In the genomic region with DNA sequence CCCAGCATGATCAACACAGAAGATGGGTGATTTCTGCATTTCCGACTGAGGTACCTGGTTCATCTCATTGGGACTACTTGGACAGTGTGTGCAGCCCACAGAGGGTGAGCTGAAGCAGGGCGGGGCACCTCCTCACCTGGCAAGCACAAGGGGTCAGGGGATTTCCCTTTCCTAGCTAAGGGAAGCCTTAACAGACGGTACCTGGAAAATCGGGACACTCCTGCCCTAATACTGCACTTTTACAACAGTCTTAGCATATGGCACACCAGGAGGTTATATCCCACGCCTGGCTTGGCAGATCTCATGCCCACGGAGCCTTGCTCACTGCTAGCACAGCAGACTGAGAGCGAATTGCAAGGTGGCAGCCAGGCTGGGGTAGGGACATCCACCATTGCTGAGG, we compare ENCODE assay signal across 32 cellular contexts.
"Had no signal": no experiment of that assay in that cellular context is flagged by ENCODE, and none has a peak within 500 bp of the region (broad histone marks: within the 10 kb centered on the region; RNA-seq: fewer than 3 reads in every experiment).

No MANE protein-coding gene starts in this region.

- H3K27me3 ChIP-seq: adrenal gland, body of pancreas, brain microvascular endothelial cell, breast epithelium had no signal

- H3K36me3 ChIP-seq: adrenal gland, brain microvascular endothelial cell, breast epithelium had no signal

- ATAC-seq: activated CD8-positive, alpha-beta T cell treated with anti-CD3 and anti-CD28 coated beads for 36 hours; activated naive CD4-positive, alpha-beta T cell treated with anti-CD3 and anti-CD28 coated beads, Interleukin-2, amount 50 U/mL, for 72 hours; activated T-cell treated with anti-CD3 and anti-CD28 coated beads, Interleukin-2, amount 50 U/mL, for 4 hours; activated T-cell treated with anti-CD3 and anti-CD28 coated beads, Interleukin-2, amount 50 U/mL, for 72 hours; activated T-helper 17 cell treated with anti-CD3 and anti-CD28 coated beads, Interleukin-2, amount 50 U/mL, for 72 hours; body of pancreas had no signal

- H3K4me1 ChIP-seq: adrenal gland, body of pancreas, breast epithelium had no signal

- H3K27ac ChIP-seq: adrenal gland, body of pancreas, brain microvascular endothelial cell, breast epithelium, VCaP had no signal

- H3K9me3 ChIP-seq: adrenal gland, breast epithelium had no signal

- DNase-seq: activated B cell treated with CpG ODN at 0.5 μM for 24 hours; activated CD4-positive, alpha-beta memory T cell treated with anti-CD3 and anti-CD28 coated beads for 36 hours; activated CD4-positive, alpha-beta T cell treated with anti-CD3 and anti-CD28 coated beads for 4 hours; activated CD4-positive, alpha-beta T cell treated with anti-CD3 and anti-CD28 coated beads, Interleukin-2, amount 10 ng/mL, durations not matched to agents 24 days and 14 days; activated CD4-positive, alpha-beta T cell treated with anti-CD3 and anti-CD28 coated beads, Interleukin-2, amount 50 U/mL, for 1 hour; activated CD4-positive, alpha-beta T cell treated with anti-CD3 and anti-CD28 coated beads, Interleukin-2, amount 50 U/mL, for 4 hours; activated CD4-positive, CD25-positive, alpha-beta regulatory T cell treated with anti-CD3 and anti-CD28 coated beads, Interleukin-2, amount 50 U/mL, for 72 hours; activated CD8-positive, alpha-beta memory T cell treated with anti-CD3 and anti-CD28 coated beads, Interleukin-2, amount 50 U/mL, for 4 hours; activated CD8-positive, alpha-beta T cell treated with anti-CD3 and anti-CD28 coated beads for 36 hours; activated effector memory CD4-positive, alpha-beta T cell treated with anti-CD3 and anti-CD28 coated beads, Interleukin-2, amount 50 U/mL, for 16 hours; activated gamma-delta T cell treated with Interleukin-2 at 50 U/mL for 16 hours; activated naive CD4-positive, alpha-beta T cell; activated naive CD4-positive, alpha-beta T cell treated with anti-CD3 and anti-CD28 coated beads for 36 hours; activated naive CD4-positive, alpha-beta T cell treated with anti-CD3 and anti-CD28 coated beads, Interleukin-2, amount 50 U/mL, for 16 hours; activated naive CD8-positive, alpha-beta T cell treated with anti-CD3 and anti-CD28 coated beads for 36 hours; activated T-cell treated with anti-CD3 and anti-CD28 coated beads for 4 hours; activated T-cell treated with anti-CD3 and anti-CD28 coated beads, Interleukin-2, amount 50 U/mL, for 1 hour; activated T-cell treated with anti-CD3 and anti-CD28 coated beads, Interleukin-2, amount 50 U/mL, for 4 hours; activated T-cell treated with anti-CD3 and anti-CD28 coated beads, Interleukin-2, amount 50 U/mL, for 72 hours; adrenal gland; amniotic stem cell; aorta; body of pancreas; brain microvascular endothelial cell; central memory CD4-positive, alpha-beta T cell; T-helper 1 cell; T-helper 2 cell; T-helper 9 cell had no signal

- H3K4me3 ChIP-seq: adrenal gland, body of pancreas, breast epithelium had no signal
